8 cellular contexts compared by ENCODE assay signal in the genomic region with DNA sequence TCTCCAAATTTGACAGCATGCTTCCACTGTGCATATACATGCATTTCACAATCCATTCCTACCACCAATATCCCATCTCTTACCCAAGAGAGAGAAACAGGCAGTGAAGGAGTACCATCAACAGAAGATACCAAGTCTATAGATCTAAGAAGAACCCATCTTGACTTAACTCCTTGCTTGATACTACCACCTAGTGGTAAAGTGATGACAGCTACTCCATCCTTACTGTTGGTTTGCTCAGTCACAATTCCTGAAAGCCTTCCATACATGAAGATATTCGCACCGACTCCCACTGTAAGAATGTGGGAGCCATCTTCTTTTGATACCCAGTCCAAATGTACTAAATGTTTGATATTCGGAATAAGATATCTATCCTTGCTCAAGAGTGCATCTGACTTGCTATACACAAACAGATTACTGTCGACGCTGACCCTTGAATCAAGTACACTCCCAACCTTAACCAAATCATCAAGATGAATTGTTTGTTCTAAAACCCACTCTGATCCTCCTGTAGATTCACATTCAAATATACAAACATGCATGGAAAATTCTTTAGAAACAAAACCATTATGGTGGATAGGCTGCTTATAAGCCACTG.
A peak's percentile ranks its signal among the peaks of the same experiment; 100 is the strongest.
DNase-seq lines count a peak whose midpoint lies in the region; ATAC-seq and TF ChIP-seq lines count a peak whose summit lies in the region.

No MANE protein-coding gene starts in this region.

- peaks cover 27% of the 10 kb centered on the region for H3K36me3 Mint-ChIP-seq in neural crest cell (ENCODE audit: low read depth)

- H3K27ac Mint-ChIP-seq in neural crest cell (ENCODE audit: unreplicated experiment): no peak overlapping the region

- no peak overlapping the region for H3K4me3 ChIP-seq in effector memory CD4-positive, alpha-beta T cell (ENCODE audit: insufficient read depth, low read depth, low read length, poor library complexity, severe bottlenecking)

- H3K4me1 ChIP-seq in effector memory CD4-positive, alpha-beta T cell (ENCODE audit: control insufficient read depth, insufficient read depth, low read length, poor library complexity, severe bottlenecking): no peaks in the 10 kb centered on the region

- H3K9me3 ChIP-seq in effector memory CD4-positive, alpha-beta T cell (ENCODE audit: control insufficient read depth, low read length): no peaks in the 10 kb centered on the region

- no peaks in the 10 kb centered on the region for H3K9me3 Mint-ChIP-seq in neural crest cell

- no peaks in the 10 kb centered on the region for H3K27me3 Mint-ChIP-seq in neural crest cell (ENCODE audit: low read depth)

- in situ Hi-C loops in T47D (cut with HindIII; ENCODE audit: low pct_unique_long_range_greater_than_20kb, low sequenced_read_pairs): no loop called here

- no peaks in the 10 kb centered on the region for H3K36me3 ChIP-seq in effector memory CD4-positive, alpha-beta T cell (ENCODE audit: control insufficient read depth, insufficient read depth, low read length)

- H3K4me1 Mint-ChIP-seq in neural crest cell: no peaks in the 10 kb centered on the region

- peak; percentile 61 for TF ChIP-seq CTCF in neural crest cell (conservative IDR thresholded peaks at IDR 0.05)

- no peak overlapping the region for H3K27ac ChIP-seq in effector memory CD4-positive, alpha-beta T cell (ENCODE audit: insufficient read depth, low read length, poor library complexity, severe bottlenecking)

- no peaks in the 10 kb centered on the region for H3K27me3 ChIP-seq in effector memory CD4-positive, alpha-beta T cell (replicated peaks; ENCODE audit: control insufficient read depth, insufficient read depth, low read length, poor library complexity, severe bottlenecking)

- H3K4me3 Mint-ChIP-seq in neural crest cell: no peak overlapping the region

- no peak for ATAC-seq in HG02642 (IDR thresholded peaks at IDR 0.05; ENCODE audit: poor library complexity, unreplicated experiment)

- DNase-seq in DMS 273 (lab: John Stamatoyannopoulos, UW; ENCODE audit: unreplicated experiment) (peak; percentile 22), DMS 273 treated with DMSO at 0.1 percent for 48 hours (lab: John Stamatoyannopoulos, UW) (no peak), NCI-H146 treated with DMSO at 0.1 percent for 48 hours (lab: John Stamatoyannopoulos, UW; ENCODE audit: unreplicated experiment) (peak; percentile 24), T47D (ENCODE audit: low read depth in 1 of 2, low spot score in 1 of 2) (peak; percentile 9 to 60), neural crest cell (ENCODE audit: low read depth, low spot score) (no peak), DMS79 treated with DMSO at 0.1 percent for 48 hours (lab: John Stamatoyannopoulos, UW) (no peak)
- DNase-seq in effector memory CD4-positive, alpha-beta T cell: no peak

Comparison
In these comparisons a context has a peak if more than half of its experiments do, and no peak if none do; other contexts are left out.
1. DNase-seq: peak in DMS 273 (single experiment), NCI-H146 treated with DMSO at 0.1 percent for 48 hours (single experiment) and T47D (2 of 2); none in DMS 273 treated with DMSO at 0.1 percent for 48 hours (single experiment), neural crest cell (single experiment), effector memory CD4-positive, alpha-beta T cell (0 of 3) and DMS79 treated with DMSO at 0.1 percent for 48 hours (single experiment).